In genomic region chr10:1706711-1707110, GRCh38 we compare ENCODE assay signal across 16 cellular contexts. TPM values are rescaled to one million over a fixed set of nuclear protein-coding genes. Genes with fewer than 3 reads are reported as not detected.
DNase-seq lines count a peak whose midpoint lies in the region; ATAC-seq and TF ChIP-seq lines count a peak whose summit lies in the region.
"Had no signal": no experiment of that assay in that cellular context is flagged by ENCODE, and none has a peak within 500 bp of the region (broad histone marks: within the 10 kb centered on the region; RNA-seq: fewer than 3 reads in every experiment).

No MANE protein-coding gene starts in this region.

- H3K4me3 ChIP-seq in BLaER1 (no peak overlapping the region), GM06990 (replicated peaks; ENCODE audit: low read depth, low read length) (no peak overlapping the region), esophagus muscularis mucosa (no peak overlapping the region), mesendoderm (ENCODE audit: low read length) (no peak overlapping the region), right atrium auricular region (no peak overlapping the region)
- H3K4me3 ChIP-seq: dorsolateral prefrontal cortex, stomach had no signal

- H2BK120ac ChIP-seq in mesendoderm (ENCODE audit: low read depth, low read length) = no peak overlapping the region

- intact Hi-C loops in esophagus muscularis mucosa (cut with DNase I) = no loop called here

- H3K27me3 Mint-ChIP-seq in activated naive CD8-positive, alpha-beta T cell treated with anti-CD3 and anti-CD28 coated beads, Interleukin-2, amount 10 ng/mL, durations not matched to agents 7 days and 5 days = peaks cover 25% of the 10 kb centered on the region

- H3K9me3 Mint-ChIP-seq in activated naive CD8-positive, alpha-beta T cell treated with anti-CD3 and anti-CD28 coated beads, Interleukin-2, amount 10 ng/mL, durations not matched to agents 7 days and 5 days = peaks cover 15% of the 10 kb centered on the region

- H3K79me1 ChIP-seq in mesendoderm (ENCODE audit: low read length) = no peaks in the 10 kb centered on the region

- H3K4me1 ChIP-seq in BLaER1 = peaks cover 16% of the 10 kb centered on the region
- H3K4me1 ChIP-seq in esophagus muscularis mucosa = no peaks in the 10 kb centered on the region
- H3K4me1 ChIP-seq in mesendoderm (ENCODE audit: control insufficient read depth, low read depth, low read length) = no peaks in the 10 kb centered on the region
- no peaks in the 10 kb centered on the region for H3K4me1 ChIP-seq in right atrium auricular region
- H3K4me1 ChIP-seq: stomach had no signal

- no peak overlapping the region for H2AK5ac ChIP-seq in mesendoderm (ENCODE audit: low read length)

- H3K79me2 ChIP-seq in mesendoderm (ENCODE audit: control insufficient read depth, insufficient read depth, low read length) = no peaks in the 10 kb centered on the region

- no peak overlapping the region for H3K4ac ChIP-seq in mesendoderm (ENCODE audit: low read depth, low read length)

- H3K27ac Mint-ChIP-seq in activated naive CD8-positive, alpha-beta T cell treated with anti-CD3 and anti-CD28 coated beads, Interleukin-2, amount 10 ng/mL, durations not matched to agents 7 days and 5 days = no peak overlapping the region
- H3K27ac Mint-ChIP-seq: brain had no signal

- H3K4me2 ChIP-seq in BLaER1 = peak overlapping the region; percentile 43
- no peak overlapping the region for H3K4me2 ChIP-seq in mesendoderm (ENCODE audit: low read length)

- H3K27me3 ChIP-seq in BLaER1 (peaks cover 89% of the 10 kb centered on the region), GM06990 (replicated peaks; ENCODE audit: control insufficient read depth, insufficient read depth, low read length) (no peaks in the 10 kb centered on the region), esophagus muscularis mucosa (peaks cover 0 to 34% (median 0%) of the 10 kb centered on the region in 4 donors), mesendoderm (ENCODE audit: insufficient read depth, low read length, poor library complexity) (no peaks in the 10 kb centered on the region), right atrium auricular region (no peaks in the 10 kb centered on the region)

- no peak for TF ChIP-seq CTCF in GM06990 (IDR thresholded peaks at IDR 0.05; ENCODE audit: insufficient read depth, low read length, poor library complexity, severe bottlenecking)
- no peak for TF ChIP-seq CTCF in esophagus muscularis mucosa (IDR thresholded peaks at IDR 0.05)
- no peak for TF ChIP-seq CTCF in right atrium auricular region (IDR thresholded peaks at IDR 0.05)

- H3K27ac ChIP-seq in BLaER1 (no peak overlapping the region), esophagus muscularis mucosa (replicated peaks in 1 of 4) (no peak overlapping the region), mesendoderm (ENCODE audit: low read depth, low read length) (no peak overlapping the region), right atrium auricular region (no peak overlapping the region)
- H3K27ac ChIP-seq: dorsolateral prefrontal cortex, stomach had no signal

- TF ChIP-seq EP300 in esophagus muscularis mucosa (IDR thresholded peaks at IDR 0.05) = no peak

- ATAC-seq in activated naive CD8-positive, alpha-beta T cell treated with anti-CD3 and anti-CD28 coated beads, Interleukin-2, amount 10 ng/mL, durations not matched to agents 7 days and 5 days (ENCODE audit: low read depth) = no peak
- ATAC-seq in GM21528 (IDR thresholded peaks at IDR 0.05; ENCODE audit: low FRiP score, unreplicated experiment) = no peak

- TF ChIP-seq POLR2A in esophagus muscularis mucosa (IDR thresholded peaks at IDR 0.05; ENCODE audit: low read depth) = no peak

- H3K9ac ChIP-seq in BLaER1 (no peak overlapping the region), mesendoderm (ENCODE audit: low read length) (no peak overlapping the region)

- POLR2A ChIA-PET in activated naive CD8-positive, alpha-beta T cell treated with anti-CD3 and anti-CD28 coated beads, Interleukin-2, amount 10 ng/mL, durations not matched to agents 7 days and 5 days (lab: Charles Lee) = no interaction called here

- H3K4me3 Mint-ChIP-seq in activated naive CD8-positive, alpha-beta T cell treated with anti-CD3 and anti-CD28 coated beads, Interleukin-2, amount 10 ng/mL, durations not matched to agents 7 days and 5 days = peak overlapping the region; percentile 13
- H3K4me3 Mint-ChIP-seq: brain had no signal

- H3K36me3 Mint-ChIP-seq in activated naive CD8-positive, alpha-beta T cell treated with anti-CD3 and anti-CD28 coated beads, Interleukin-2, amount 10 ng/mL, durations not matched to agents 7 days and 5 days = no peaks in the 10 kb centered on the region

- no peak overlapping the region for H2BK15ac ChIP-seq in mesendoderm (replicated peaks; ENCODE audit: low read depth)

- peaks cover 3% of the 10 kb centered on the region for H3K4me1 Mint-ChIP-seq in activated naive CD8-positive, alpha-beta T cell treated with anti-CD3 and anti-CD28 coated beads, Interleukin-2, amount 10 ng/mL, durations not matched to agents 7 days and 5 days

- H2BK5ac ChIP-seq in mesendoderm (ENCODE audit: low read length) = no peak overlapping the region

- H3K56ac ChIP-seq in mesendoderm (ENCODE audit: low read length) = no peak overlapping the region

- H4K8ac ChIP-seq in mesendoderm (ENCODE audit: low read depth, low read length) = no peak overlapping the region

- H3K36me3 ChIP-seq in BLaER1 (no peaks in the 10 kb centered on the region), GM06990 (ENCODE audit: control insufficient read depth, insufficient read depth, low read length) (peaks cover 4% of the 10 kb centered on the region), esophagus muscularis mucosa (no peaks in the 10 kb centered on the region), mesendoderm (ENCODE audit: control insufficient read depth, insufficient read depth, low read length) (no peaks in the 10 kb centered on the region), right atrium auricular region (no peaks in the 10 kb centered on the region)
- H3K36me3 ChIP-seq: stomach had no signal

- WGBS in esophagus muscularis mucosa = 30% methylated on average over 6 of the region's 6 CpGs
- WGBS in mesendoderm (ENCODE audit: extremely low coverage, insufficient coverage, low lambda C conversion rate) = no CpG with 5 or more reads among the region's 6 CpGs

- no peak overlapping the region for H3K18ac ChIP-seq in mesendoderm (ENCODE audit: low read length)

- H3K9me3 ChIP-seq in BLaER1 (peaks cover 36% of the 10 kb centered on the region), esophagus muscularis mucosa (peaks cover 0 to 7% (median 0%) of the 10 kb centered on the region in 4 donors), right atrium auricular region (no peaks in the 10 kb centered on the region)

- DNase-seq in GM06990 (ENCODE audit: extremely low read depth, insufficient read length) (peak; percentile 43), MV-4-11 (lab: John Stamatoyannopoulos, UW) (peak; percentile 3), esophagus muscularis mucosa (ENCODE audit: extremely low spot score) (no peak), mesendoderm (no peak), right atrium auricular region (ENCODE audit: low spot score) (no peak)
- no peak for DNase-seq in activated naive CD8-positive, alpha-beta T cell treated with anti-CD3 and anti-CD28 coated beads, Interleukin-2, amount 10 ng/mL, durations not matched to agents 7 days and 5 days
- DNase-seq: AML-193, dorsolateral prefrontal cortex, NCI-H82, nucleus accumbens, stomach had no signal

- peaks cover 72% of the 10 kb centered on the region for H4K20me1 ChIP-seq in BLaER1

- H3K23ac ChIP-seq in mesendoderm (ENCODE audit: low read length) = no peak overlapping the region

- no peak overlapping the region for H4K5ac ChIP-seq in mesendoderm (ENCODE audit: low read length)

RNA-seq across cellular contexts. Expression of gene ADARB2, which starts 30.6 kb away (rescaled TPM):
- under 1 TPM; 0.28 to 0.40 TPM for total RNA-seq in activated naive CD8-positive, alpha-beta T cell treated with anti-CD3 and anti-CD28 coated beads, Interleukin-2, amount 10 ng/mL, durations not matched to agents 7 days and 5 days
- total RNA-seq in esophagus muscularis mucosa (1 to 10 TPM; 2.3 to 3.7 (median 2.6) TPM), right atrium auricular region (under 1 TPM; 0.33 to 0.71 TPM)
- 0.76 TPM for polyA plus RNA-seq in mesendoderm (2013, experiment 1 of 2)
- 0.70 TPM for polyA plus RNA-seq in mesendoderm (2013, experiment 2 of 2)
- total RNA-seq: fibroblast of lung, RPMI7951 had no signal
- polyA plus RNA-seq: fibroblast of lung had no signal

Comparison
In these comparisons a context has a peak if more than half of its experiments do, and no peak if none do; other contexts are left out.
1. DNase-seq: peak in GM06990 (single experiment) and MV-4-11 (single experiment); none in activated naive CD8-positive, alpha-beta T cell treated with anti-CD3 and anti-CD28 coated beads, Interleukin-2, amount 10 ng/mL, durations not matched to agents 7 days and 5 days (single experiment), esophagus muscularis mucosa (single experiment), mesendoderm (single experiment) and right atrium auricular region (single experiment).